ENCODE assay signal across 7 cellular contexts in the genomic region with DNA sequence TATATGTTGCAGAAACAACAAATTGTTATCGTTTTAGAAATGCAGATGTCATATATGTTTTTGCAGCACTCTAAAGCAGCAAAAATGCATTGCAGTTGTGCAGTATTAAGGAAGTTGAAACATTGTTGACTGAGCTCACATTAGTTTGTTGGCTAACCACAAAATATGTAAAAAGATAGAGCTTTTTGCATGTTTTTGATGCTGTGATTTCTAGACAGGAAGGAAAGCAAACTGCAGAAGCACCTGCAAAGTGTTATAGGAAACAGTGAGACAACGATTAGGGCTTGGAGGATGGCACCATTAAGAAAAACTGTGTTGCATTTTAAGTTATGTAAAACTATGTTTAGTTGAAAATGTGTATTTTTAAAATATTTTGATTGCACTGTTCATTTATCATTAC.
A peak's percentile ranks its signal among the peaks of the same experiment; 100 is the strongest.
DNase-seq lines count a peak whose midpoint lies in the region; ATAC-seq, FAIRE-seq and TF ChIP-seq lines count a peak whose summit lies in the region.
"Not testable (repeated sequence)": the region's sequence is repeated elsewhere in the genome, so short reads cannot be mapped to it uniquely, and the experiment has no call there.

No MANE protein-coding gene starts in this region.

- SMC1A ChIA-PET in GM12878 (lab: Charles Lee; ENCODE audit: uncharacterized antibody, unreplicated experiment), result not testable (repeated sequence)

- peak overlapping the region; percentile 21; the same call in 1 of the 2 replicates for H3K4me2 ChIP-seq in OCI-LY1 (ENCODE audit: low read length)
- H3K4me2 ChIP-seq in GM12878 (ENCODE audit: control insufficient read depth, insufficient read depth), result not testable (repeated sequence)

- CTCF ChIA-PET in activated B cell treated with CpG ODN at 0.5 μM for 24 hours (lab: Charles Lee); GM12878 (lab: Yijun Ruan, JAX): not testable (repeated sequence)

- H3K27ac ChIP-seq in OCI-LY1 (ENCODE audit: low read depth, low read length, poor library complexity, severe bottlenecking), result peak overlapping the region; percentile 87
- not testable (repeated sequence) for H3K27ac ChIP-seq in GM12878 (ENCODE audit: control insufficient read depth, insufficient read depth)

- ATAC-seq in activated B cell treated with CpG ODN at 0.5 μM for 24 hours (ENCODE audit: low read depth) (peak; percentile 62), memory B cell (ENCODE audit: low read depth) (peak; percentile 95)
- peak in 1 of 2 donors; percentile 37 for ATAC-seq in activated T-cell treated with anti-CD3 and anti-CD28 coated beads, Interleukin-2, amount 50 U/mL, for 4 hours
- ATAC-seq in GM12878, result not testable (repeated sequence)

- not testable (repeated sequence) for H3K36me3 Mint-ChIP-seq in activated B cell treated with CpG ODN at 0.5 μM for 24 hours (ENCODE audit: low read depth); activated T-cell treated with anti-CD3 and anti-CD28 coated beads, Interleukin-2, amount 50 U/mL, for 4 hours (ENCODE audit: insufficient read depth); memory B cell

- not testable (repeated sequence) for H3F3A ChIP-seq in OCI-LY1 (ENCODE audit: insufficient read depth, low read length)

- peaks cover 64% of the 10 kb centered on the region for H3K4me1 ChIP-seq in OCI-LY1 (ENCODE audit: insufficient read depth, low read length, severe bottlenecking)
- not testable (repeated sequence) for H3K4me1 ChIP-seq in GM12878 (ENCODE audit: control insufficient read depth, insufficient read depth, low read length)

- not testable (repeated sequence) for H3K27me3 ChIP-seq in OCI-LY1 (ENCODE audit: insufficient read depth, low read length); GM12878 (replicated peaks in 1 of 2; ENCODE audit: control insufficient read depth in 2 of 2, insufficient read depth in 2 of 2, low read length in 1 of 2)

- H3K9me3 ChIP-seq in OCI-LY1 (ENCODE audit: low read length); GM12878 (replicated peaks; ENCODE audit: control insufficient read depth, insufficient read depth, low read length): not testable (repeated sequence)

- not testable (repeated sequence) for H3K27ac Mint-ChIP-seq in activated B cell treated with CpG ODN at 0.5 μM for 24 hours
- peak overlapping the region; percentile 31 for H3K27ac Mint-ChIP-seq in memory B cell

- H3K4me3 ChIP-seq in Jurkat, Clone E6-1 (ENCODE audit: low read length); OCI-LY1 (ENCODE audit: low read depth, low read length, poor library complexity, severe bottlenecking); GM12878: not testable (repeated sequence)

- H3K36me3 ChIP-seq in OCI-LY1 (ENCODE audit: insufficient read depth, low read length); GM12878 (ENCODE audit: control insufficient read depth in 2 of 2, insufficient read depth in 2 of 2, low read length in 1 of 2): not testable (repeated sequence)

- not testable (repeated sequence) for H3K79me2 ChIP-seq in OCI-LY1 (ENCODE audit: insufficient read depth, low read length); GM12878 (ENCODE audit: control insufficient read depth, insufficient read depth, low read length)

- H3K9ac ChIP-seq in OCI-LY1 (ENCODE audit: low read length), result peak overlapping the region; percentile 26; the same call in 1 of the 2 replicates
- H3K9ac ChIP-seq in GM12878 (ENCODE audit: control insufficient read depth, insufficient read depth, low read length), result not testable (repeated sequence)

- in situ Hi-C loops in GM12878 (cut with MboI), result not testable (repeated sequence)

- not testable (repeated sequence) for H3K27me3 Mint-ChIP-seq in activated B cell treated with CpG ODN at 0.5 μM for 24 hours; activated T-cell treated with anti-CD3 and anti-CD28 coated beads, Interleukin-2, amount 50 U/mL, for 4 hours (ENCODE audit: low read depth); memory B cell

- RAD21 ChIA-PET in GM12878 (lab: Charles Lee; ENCODE audit: unreplicated experiment), result not testable (repeated sequence)

- H2AFZ ChIP-seq in OCI-LY1 (ENCODE audit: low read length); GM12878 (ENCODE audit: control insufficient read depth, low read depth, low read length): not testable (repeated sequence)

- FAIRE-seq in GM12878 (lab: Jason Lieb, UNC), result peak; percentile 84

- WGBS in GM12878 (ENCODE audit: insufficient coverage, insufficient replicate concordance, low lambda C conversion rate, missing lambda C conversion rate), result 2% methylated on average over 2 of the region's 2 CpGs

- DNase-seq in CD1c-positive myeloid dendritic cell (ENCODE audit: extremely low spot score) (peak; percentile 8), memory B cell (ENCODE audit: low spot score in 2 of 2) (peak in 1 of 2 donors; percentile 47)
- peak; percentile 89 for DNase-seq in Jurkat, Clone E6-1 (ENCODE audit: low read depth, low spot score)
- DNase-seq in activated B cell treated with CpG ODN at 0.5 μM for 24 hours; activated T-cell treated with anti-CD3 and anti-CD28 coated beads, Interleukin-2, amount 50 U/mL, for 4 hours; GM12878 (ENCODE audit: low read depth, low spot score): not testable (repeated sequence)

- H3K4me1 Mint-ChIP-seq in activated B cell treated with CpG ODN at 0.5 μM for 24 hours (peaks cover 24% of the 10 kb centered on the region), memory B cell (peaks cover 26% of the 10 kb centered on the region)
- peaks cover 65% of the 10 kb centered on the region for H3K4me1 Mint-ChIP-seq in activated T-cell treated with anti-CD3 and anti-CD28 coated beads, Interleukin-2, amount 50 U/mL, for 4 hours (ENCODE audit: low read depth)

- not testable (repeated sequence) for TF ChIP-seq CTCF in OCI-LY1 (IDR thresholded peaks at IDR 0.05; ENCODE audit: low read length); activated B cell treated with CpG ODN at 0.5 μM for 24 hours (IDR thresholded peaks at IDR 0.05); GM12878 (IDR thresholded peaks at IDR 0.05 in 2 of 3, conservative IDR thresholded peaks at IDR 0.05 in 1 of 3; ENCODE audit: control insufficient read depth in 2 of 3, extremely low read depth in 1 of 3, insufficient read depth in 1 of 3, low read depth in 3 of 3, low read length in 3 of 3)

- POLR2A ChIA-PET in activated B cell treated with CpG ODN at 0.5 μM for 24 hours (lab: Charles Lee), result interaction anchor here (0.7 to 1.0 kb wide), 2 partner anchors 93 to 96 kb away, joined by 3 read pairs; no protein-coding TSS in a partner anchor
- POLR2A ChIA-PET in GM12878 (lab: Charles Lee), result not testable (repeated sequence)

- TF ChIP-seq EP300 in GM12878 (IDR thresholded peaks at IDR 0.05; ENCODE audit: borderline replicate concordance in 1 of 2, control insufficient read depth in 1 of 2, low read depth in 2 of 2, low read length in 2 of 2), result not testable (repeated sequence)

- not testable (repeated sequence) for BruUV-seq in GM12878 (replicated peaks; lab: Mats Ljungman, UMichigan)

- H3K9me2 ChIP-seq in OCI-LY1 (ENCODE audit: low read depth, low read length), result not testable (repeated sequence)

- not testable (repeated sequence) for TF ChIP-seq RAD21 in GM12878 (IDR thresholded peaks at IDR 0.05; ENCODE audit: insufficient read depth, low read depth, low read length)

- intact Hi-C loops in activated B cell treated with CpG ODN at 0.5 μM for 24 hours (cut with micrococcal nuclease), result loop anchor here (2.0 kb wide), 1 partner anchor 33 kb away; no protein-coding TSS in a partner anchor
- intact Hi-C loops in GM12878 (cut with micrococcal nuclease; ENCODE audit: unreplicated experiment), result not testable (repeated sequence)

- not testable (repeated sequence) for H3K4me3 Mint-ChIP-seq in activated B cell treated with CpG ODN at 0.5 μM for 24 hours
- H3K4me3 Mint-ChIP-seq in activated T-cell treated with anti-CD3 and anti-CD28 coated beads, Interleukin-2, amount 50 U/mL, for 4 hours, result peak overlapping the region; percentile 46
- peak overlapping the region; percentile 24 for H3K4me3 Mint-ChIP-seq in memory B cell

- TF ChIP-seq POLR2A in GM12878 (IDR thresholded peaks at IDR 0.05; ENCODE audit: low read depth, low read length), result not testable (repeated sequence)

- H4K20me1 ChIP-seq in OCI-LY1 (ENCODE audit: insufficient read depth, low read length); GM12878 (ENCODE audit: control insufficient read depth, insufficient read depth): not testable (repeated sequence)

- not testable (repeated sequence) for H3K9me3 Mint-ChIP-seq in activated B cell treated with CpG ODN at 0.5 μM for 24 hours, memory B cell
- H3K9me3 Mint-ChIP-seq in activated T-cell treated with anti-CD3 and anti-CD28 coated beads, Interleukin-2, amount 50 U/mL, for 4 hours, result peaks cover 12% of the 10 kb centered on the region
